ENCODE assay signal across 18 cellular contexts in the genomic region with DNA sequence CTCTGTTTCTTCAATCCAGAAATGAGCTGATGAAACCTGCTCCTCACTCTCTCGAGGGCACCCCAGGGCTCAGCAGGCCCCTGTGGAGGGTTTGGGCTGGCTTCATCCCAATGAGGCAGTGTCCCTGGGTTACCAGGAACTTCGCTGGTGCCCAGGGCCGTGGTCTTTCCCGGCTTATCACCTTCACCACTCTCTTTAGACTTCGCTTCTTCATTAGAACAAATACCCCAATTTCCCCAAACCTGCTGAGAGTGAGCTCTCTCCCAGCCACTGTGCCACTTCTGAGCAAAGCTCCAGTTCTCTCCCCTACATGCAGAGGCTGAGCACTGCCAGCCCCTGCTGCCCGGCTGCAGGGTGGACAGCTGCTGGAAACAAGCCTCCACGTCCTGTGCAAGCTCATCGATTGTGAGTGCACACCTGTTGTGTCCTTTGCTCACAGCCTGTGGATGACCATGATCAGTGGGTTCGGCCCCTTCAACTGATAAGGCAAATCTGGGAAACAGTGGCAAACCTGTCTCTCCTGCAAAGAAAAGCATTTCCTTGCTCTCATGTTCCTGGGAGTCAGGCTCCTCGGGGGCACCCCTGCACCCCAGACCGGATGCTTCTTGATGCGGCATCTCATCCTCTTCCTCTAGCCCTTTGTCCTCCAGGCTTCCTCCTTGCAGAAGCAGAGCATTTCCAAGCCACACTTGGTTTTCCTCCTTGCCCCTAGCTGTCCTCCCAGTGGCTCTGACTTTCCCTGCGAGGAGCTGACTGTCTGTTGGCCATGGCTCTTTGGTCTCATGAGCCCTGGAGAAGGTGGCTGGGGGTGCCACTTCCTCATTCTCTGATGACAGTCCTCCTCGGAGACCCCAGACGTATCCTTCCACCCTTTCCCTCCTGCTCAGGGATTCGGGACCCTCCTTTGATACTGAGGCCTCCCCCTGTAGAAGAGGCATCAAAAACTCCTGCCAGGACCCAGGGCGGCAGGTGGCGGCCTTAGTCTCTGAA. TPM values are rescaled to one million over a fixed set of nuclear protein-coding genes. Genes with fewer than 3 reads are reported as not detected.
"Had no signal": no experiment of that assay in that cellular context is flagged by ENCODE, and none has a peak within 500 bp of the region (broad histone marks: within the 10 kb centered on the region; RNA-seq: fewer than 3 reads in every experiment).

No MANE protein-coding gene starts in this region.

- H3K27ac Mint-ChIP-seq: activated CD4-positive, alpha-beta T cell treated with anti-CD3 and anti-CD28 coated beads, Interleukin-2, amount 10 ng/mL, durations not matched to agents 24 days and 14 days; activated CD8-positive, alpha-beta T cell treated with anti-CD3 and anti-CD28 coated beads for 36 hours; activated naive CD8-positive, alpha-beta T cell treated with anti-CD3 and anti-CD28 coated beads for 36 hours had no signal

- H3K9me3 ChIP-seq: mucosa of descending colon, tibial artery had no signal

- H3K36me3 Mint-ChIP-seq: activated naive CD8-positive, alpha-beta T cell treated with anti-CD3 and anti-CD28 coated beads for 36 hours had no signal

- H3K27ac ChIP-seq: heart right ventricle, tibial artery had no signal

- H3K4me3 Mint-ChIP-seq: activated CD4-positive, alpha-beta T cell treated with anti-CD3 and anti-CD28 coated beads, Interleukin-2, amount 10 ng/mL, durations not matched to agents 24 days and 14 days; activated CD8-positive, alpha-beta T cell treated with anti-CD3 and anti-CD28 coated beads for 36 hours; activated naive CD8-positive, alpha-beta T cell treated with anti-CD3 and anti-CD28 coated beads for 36 hours; neural crest cell had no signal

- H3K36me3 ChIP-seq: heart right ventricle, tibial artery had no signal

- H3K4me1 Mint-ChIP-seq: activated CD4-positive, alpha-beta T cell treated with anti-CD3 and anti-CD28 coated beads, Interleukin-2, amount 10 ng/mL, durations not matched to agents 24 days and 14 days; activated naive CD8-positive, alpha-beta T cell treated with anti-CD3 and anti-CD28 coated beads for 36 hours; neural crest cell had no signal

- DNase-seq: activated CD4-positive, alpha-beta T cell treated with anti-CD3 and anti-CD28 coated beads, Interleukin-2, amount 10 ng/mL, durations not matched to agents 24 days and 14 days; activated CD8-positive, alpha-beta T cell treated with anti-CD3 and anti-CD28 coated beads for 36 hours; activated naive CD4-positive, alpha-beta T cell; activated naive CD8-positive, alpha-beta T cell treated with anti-CD3 and anti-CD28 coated beads for 36 hours; activated T-cell treated with anti-CD3 and anti-CD28 coated beads, Interleukin-2, amount 50 U/mL, for 1 hour; cerebellar nuclear complex; cortex of kidney; heart right ventricle; left colon; mesenchymal stem cell; mucosa of descending colon; stimulated activated CD4-positive, alpha-beta T cell treated with anti-CD3 and anti-CD28 coated beads, Interleukin-4, amount 100 ng/mL, for 24 hours; stimulated activated naive CD8-positive, alpha-beta T cell treated with anti-CD3 and anti-CD28 coated beads, Interleukin-15, Interleukin-2, amounts not matched to agents 100 U/mL and 50 U/mL, for 24 hours; substantia nigra had no signal

- H3K4me3 ChIP-seq: heart right ventricle, mucosa of descending colon, tibial artery had no signal

- H3K4me1 ChIP-seq: heart right ventricle, tibial artery had no signal

- ATAC-seq: activated CD8-positive, alpha-beta T cell treated with anti-CD3 and anti-CD28 coated beads for 36 hours; heart right ventricle; left colon; mucosa of descending colon had no signal

- FAIRE-seq: endometrium, keratinocyte had no signal

RNA-seq across cellular contexts. Expression of a gene that starts 28.7 kb away (rescaled TPM):
- polyA plus RNA-seq: heart right ventricle, keratinocyte had no signal
